7 cellular contexts compared by ENCODE assay signal in the genomic region with DNA sequence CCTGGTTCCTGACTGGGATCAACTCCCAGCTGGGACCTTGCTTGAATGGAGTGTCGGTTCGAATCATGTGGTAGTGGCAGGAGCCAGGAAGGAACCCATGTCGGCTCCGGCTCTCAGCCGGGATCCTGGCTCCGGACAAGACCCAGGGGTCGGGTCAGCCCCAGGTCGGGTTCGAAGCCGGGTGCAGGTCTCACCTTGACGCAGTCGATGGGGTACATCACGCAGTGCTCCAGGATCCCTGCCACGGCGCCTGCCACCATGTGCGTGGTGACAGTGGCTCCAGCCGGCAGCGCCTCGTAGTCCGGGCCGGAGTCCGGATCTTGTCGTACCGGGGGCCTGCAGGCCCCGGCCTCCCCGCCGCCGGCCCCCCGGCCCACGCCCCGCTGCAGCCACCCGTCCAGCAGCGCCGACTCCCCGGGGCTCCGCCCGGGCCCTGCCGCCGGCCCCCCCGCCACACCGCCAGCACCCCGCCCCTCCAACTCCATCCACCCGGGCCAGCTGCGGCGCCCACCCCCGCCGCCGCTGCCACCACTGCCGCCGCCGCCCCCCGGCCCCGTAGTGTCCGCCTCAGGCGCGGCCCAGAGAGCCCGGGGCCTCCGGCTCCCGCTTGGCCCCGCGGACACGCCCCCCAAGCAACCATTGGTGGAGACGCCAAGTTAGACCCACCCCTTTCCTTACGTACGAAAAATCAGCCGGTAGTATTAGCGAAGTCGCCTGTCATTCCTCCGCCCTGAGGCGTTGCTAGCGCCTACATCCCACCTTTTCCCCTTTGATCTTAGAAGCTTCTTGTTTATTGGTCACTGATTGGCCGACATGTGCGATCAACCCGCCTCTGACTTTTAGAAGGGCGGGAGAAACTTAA. TPM values are rescaled to one million over a fixed set of nuclear protein-coding genes. Genes with fewer than 3 reads are reported as not detected.
DNase-seq lines count a peak whose midpoint lies in the region; ATAC-seq and TF ChIP-seq lines count a peak whose summit lies in the region.

A gene with protein sequence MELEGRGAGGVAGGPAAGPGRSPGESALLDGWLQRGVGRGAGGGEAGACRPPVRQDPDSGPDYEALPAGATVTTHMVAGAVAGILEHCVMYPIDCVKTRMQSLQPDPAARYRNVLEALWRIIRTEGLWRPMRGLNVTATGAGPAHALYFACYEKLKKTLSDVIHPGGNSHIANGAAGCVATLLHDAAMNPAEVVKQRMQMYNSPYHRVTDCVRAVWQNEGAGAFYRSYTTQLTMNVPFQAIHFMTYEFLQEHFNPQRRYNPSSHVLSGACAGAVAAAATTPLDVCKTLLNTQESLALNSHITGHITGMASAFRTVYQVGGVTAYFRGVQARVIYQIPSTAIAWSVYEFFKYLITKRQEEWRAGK (minus strand): TSS at position 589 of the 862 bp plus-strand sequence. CDS start 104 bp downstream, at position 485.

- TF ChIP-seq CTCF in colonic mucosa (IDR thresholded peaks at IDR 0.05), result no peak

- peak; percentile 100 for DNase-seq in NCI-H460 (ENCODE audit: extremely low read depth, low read depth)
- peak; percentile 92 to 93 for DNase-seq in activated CD4-positive, alpha-beta T cell treated with anti-CD3 and anti-CD28 coated beads for 4 hours
- DNase-seq in colonic mucosa, result peak; percentile 97
- DNase-seq in kidney tubule cell (ENCODE audit: low spot score), result peak; percentile 100
- DNase-seq in stimulated activated CD4-positive, alpha-beta T cell treated with anti-CD3 and anti-CD28 coated beads, Interleukin-1b, Interleukin-23, amount 100 ng/mL, for 24 hours (ENCODE audit: low read depth in 4 of 4, low spot score in 1 of 4), result peak; percentile 83 to 94 (median 88)

- H3K27ac ChIP-seq in colonic mucosa, result peak within 1 kb of the TSS; percentile 97

- no peaks in the 10 kb centered on the region for H3K36me3 ChIP-seq in colonic mucosa

- no peaks in the 10 kb centered on the region for H3K27me3 ChIP-seq in colonic mucosa

- peak within 1 kb of the TSS; percentile 82 for H3K4me3 ChIP-seq in colonic mucosa

- peak within 1 kb of the TSS; percentile 81 to 91 for H3K9ac ChIP-seq in colonic mucosa (ENCODE audit: low read depth in 2 of 2, low read length in 2 of 2)

- intact Hi-C loops in colonic mucosa (cut with DNase I), result no loop called here

- H3K9me3 ChIP-seq in colonic mucosa, result no peaks in the 10 kb centered on the region

- peaks cover 8% of the 10 kb centered on the region for H3K4me1 ChIP-seq in colonic mucosa

- peak; percentile 1 for ATAC-seq in GM18502 (IDR thresholded peaks at IDR 0.05; ENCODE audit: poor library complexity, unreplicated experiment)
- peak; percentile 80 for ATAC-seq in HG03175 (IDR thresholded peaks at IDR 0.05; ENCODE audit: unreplicated experiment)

RNA-seq across cellular contexts. Expression of the gene that starts here (rescaled TPM):
- total RNA-seq in NCI-H460 (2014; rRNA removed; shearing (Covaris generic)), result 14.3 and 14.6 TPM in 2 replicates
- 74.7 and 145 TPM in 2 replicates for polyA plus RNA-seq in NCI-H460 (2014; cell fraction: nucleus; rRNA removed)
- 10 to 100 TPM; 29.6 to 38.7 TPM for total RNA-seq in colonic mucosa

Comparison
In these comparisons a context has a peak if more than half of its experiments do, and no peak if none do; other contexts are left out.
1. Peak in every context shown above with its lines: DNase-seq, ATAC-seq, H3K4me3 ChIP-seq and H3K27ac ChIP-seq.